Comparison of ENCODE assay signal across 9 cellular contexts in the genomic region with DNA sequence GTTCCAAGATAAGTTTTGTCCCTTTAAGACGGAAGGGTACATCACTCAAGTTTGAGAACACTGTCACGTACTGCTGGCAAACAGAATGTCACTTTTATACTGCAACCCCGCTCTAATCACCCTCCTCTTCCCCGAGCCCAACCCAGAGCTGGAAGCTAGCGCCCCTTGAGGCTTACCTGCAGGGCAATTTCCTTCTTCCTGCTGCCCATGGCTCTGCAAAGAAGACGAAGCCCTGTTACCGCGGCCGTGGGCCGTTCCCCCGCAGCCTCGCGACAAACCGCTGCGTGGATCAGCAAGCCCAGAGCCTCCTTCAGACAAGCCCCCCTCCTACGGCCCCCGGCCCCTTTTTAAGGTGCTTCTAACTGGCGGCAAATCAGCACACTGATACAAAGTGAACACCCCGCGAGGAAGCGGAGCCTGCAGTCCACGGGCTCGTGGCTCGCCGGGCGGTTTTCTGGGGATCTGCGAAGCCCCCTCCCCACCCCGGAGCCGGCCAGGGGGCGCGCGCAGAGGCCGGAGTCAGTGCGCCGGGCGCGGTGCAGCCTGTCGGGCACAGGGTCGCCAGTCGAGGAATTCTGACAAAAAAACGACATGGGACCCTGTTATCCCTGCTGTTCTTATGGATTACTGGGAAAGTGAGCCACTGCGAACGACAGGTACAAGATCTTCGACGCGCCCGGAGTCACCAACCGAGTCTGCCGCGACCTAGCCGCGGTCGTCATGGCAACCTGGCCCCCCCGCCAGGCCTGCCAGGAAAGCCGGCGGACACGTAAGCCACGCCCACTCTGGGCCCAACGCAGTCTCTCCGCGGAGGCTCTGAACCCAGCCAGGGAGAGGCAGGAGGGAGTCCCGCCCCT. TPM values are rescaled to one million over a fixed set of nuclear protein-coding genes. Genes with fewer than 3 reads are reported as not detected.
A peak's percentile ranks its signal among the peaks of the same experiment; 100 is the strongest.
DNase-seq lines count a peak whose midpoint lies in the region; ATAC-seq, FAIRE-seq and TF ChIP-seq lines count a peak whose summit lies in the region.
"Had no signal": no experiment of that assay in that cellular context is flagged by ENCODE, and none has a peak within 500 bp of the region (broad histone marks: within the 10 kb centered on the region; RNA-seq: fewer than 3 reads in every experiment).

A gene with protein sequence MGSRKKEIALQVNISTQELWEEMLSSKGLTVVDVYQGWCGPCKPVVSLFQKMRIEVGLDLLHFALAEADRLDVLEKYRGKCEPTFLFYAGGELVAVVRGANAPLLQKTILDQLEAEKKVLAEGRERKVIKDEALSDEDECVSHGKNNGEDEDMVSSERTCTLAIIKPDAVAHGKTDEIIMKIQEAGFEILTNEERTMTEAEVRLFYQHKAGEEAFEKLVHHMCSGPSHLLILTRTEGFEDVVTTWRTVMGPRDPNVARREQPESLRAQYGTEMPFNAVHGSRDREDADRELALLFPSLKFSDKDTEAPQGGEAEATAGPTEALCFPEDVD (minus strand): TSS at position 725 of the 857 bp plus-strand sequence. CDS start 516 bp downstream, at position 209.

- H3K4me3 ChIP-seq in small intestine (ENCODE audit: low read depth in 1 of 2, low read length in 2 of 2): peak within 1 kb of the TSS; percentile 56 to 63

- WGBS in small intestine, 3 donors: 1% methylated on average over 62 of the region's 62 CpGs

- POLR2A ChIA-PET in WTC11 (lab: Charles Lee): no interaction called here

- H3K27ac Mint-ChIP-seq in WTC11: no peak within 1 kb of the TSS
- peak within 1 kb of the TSS; percentile 39 to 89 (median 85) for H3K27ac Mint-ChIP-seq in immature natural killer cell

- H3K9me3 Mint-ChIP-seq in WTC11 (no peaks in the 10 kb centered on the region), immature natural killer cell (no peaks in the 10 kb centered on the region)

- H3K4me1 Mint-ChIP-seq in WTC11 (peaks cover 14% of the 10 kb centered on the region), immature natural killer cell (peaks cover 14 to 24% of the 10 kb centered on the region in 2 donors)

- no peaks in the 10 kb centered on the region for H3K27me3 ChIP-seq in small intestine (ENCODE audit: control insufficient read depth in 2 of 2, insufficient read depth in 2 of 2, low read length in 2 of 2)

- H3K27ac ChIP-seq in caudate nucleus (ENCODE audit: low read depth, low read length) (peak within 1 kb of the TSS; percentile 55), small intestine (ENCODE audit: low read depth in 1 of 2, low read length in 1 of 2) (peak within 1 kb of the TSS in 1 of 2 donors; percentile 40)

- no peak for FAIRE-seq in small intestine (lab: Jason Lieb, UNC)
- FAIRE-seq: A204.1 had no signal

- H3K27me3 Mint-ChIP-seq in WTC11 (ENCODE audit: low read depth) (no peaks in the 10 kb centered on the region), immature natural killer cell (ENCODE audit: low read depth in 3 of 3) (peaks cover 6 to 14% (median 7%) of the 10 kb centered on the region in 3 donors)

- H3K36me3 Mint-ChIP-seq in WTC11: no peaks in the 10 kb centered on the region
- H3K36me3 Mint-ChIP-seq in immature natural killer cell: no peaks in the 10 kb centered on the region

- TF ChIP-seq CTCF in WTC11 (IDR thresholded peaks at IDR 0.05): no peak

- peak; percentile 87 for ATAC-seq in HG03097 (IDR thresholded peaks at IDR 0.05; ENCODE audit: low FRiP score, unreplicated experiment)
- ATAC-seq in WTC11: peak; percentile 99

- CTCF ChIA-PET in WTC11 (lab: Charles Lee): interaction anchor here (0.6 to 2.0 kb wide), 19 partner anchors 9 to 214 kb away, joined by 3 to 8 read pairs (median 4); a partner anchor contains a TSS

- H3K4me1 ChIP-seq in small intestine (ENCODE audit: control insufficient read depth in 2 of 2, insufficient read depth in 1 of 2, low read depth in 1 of 2, low read length in 1 of 2): no peaks in the 10 kb centered on the region

- H3K36me3 ChIP-seq in small intestine (ENCODE audit: control insufficient read depth in 2 of 2, insufficient read depth in 2 of 2, low read length in 2 of 2): no peaks in the 10 kb centered on the region

- H3K4me3 Mint-ChIP-seq in WTC11 (peak within 1 kb of the TSS; percentile 85), immature natural killer cell (peak within 1 kb of the TSS; percentile 93 to 98 (median 94))

- H3K9me3 ChIP-seq in small intestine (ENCODE audit: control insufficient read depth, low read depth): no peaks in the 10 kb centered on the region

- DNase-seq in NK-92 (lab: John Stamatoyannopoulos, UW; ENCODE audit: unreplicated experiment) (peak; percentile 23), NCI-H2196 (lab: John Stamatoyannopoulos, UW; ENCODE audit: unreplicated experiment) (peak; percentile 99), WTC11 (ENCODE audit: low spot score) (peak; percentile 98), caudate nucleus (lab: John Stamatoyannopoulos, UW) (peak in 60 of 61 donors; percentile 16 to 97 (median 82)), immature natural killer cell (peak; percentile 80 to 85 (median 84)), small intestine (peak; percentile 74)
- DNase-seq in NK-92 treated with Interleukin-12 subunit alpha and Interleukin-12 subunit beta, amount 100 ng/mL, for 24 hours (lab: John Stamatoyannopoulos, UW): no peak

TF ChIP-seq in WTC11, 78 proteins besides CTCF, POLR2A, EP300 and RAD21:
- TF ChIP-seq, protein P1, sequence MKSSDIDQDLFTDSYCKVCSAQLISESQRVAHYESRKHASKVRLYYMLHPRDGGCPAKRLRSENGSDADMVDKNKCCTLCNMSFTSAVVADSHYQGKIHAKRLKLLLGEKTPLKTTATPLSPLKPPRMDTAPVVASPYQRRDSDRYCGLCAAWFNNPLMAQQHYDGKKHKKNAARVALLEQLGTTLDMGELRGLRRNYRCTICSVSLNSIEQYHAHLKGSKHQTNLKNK (CRISPR knock-in tag; IDR thresholded peaks at IDR 0.05): no peak
- peak; percentile 59 for TF ChIP-seq SP1 (CRISPR knock-in tag; conservative IDR thresholded peaks at IDR 0.05)
- TF ChIP-seq, protein P2, sequence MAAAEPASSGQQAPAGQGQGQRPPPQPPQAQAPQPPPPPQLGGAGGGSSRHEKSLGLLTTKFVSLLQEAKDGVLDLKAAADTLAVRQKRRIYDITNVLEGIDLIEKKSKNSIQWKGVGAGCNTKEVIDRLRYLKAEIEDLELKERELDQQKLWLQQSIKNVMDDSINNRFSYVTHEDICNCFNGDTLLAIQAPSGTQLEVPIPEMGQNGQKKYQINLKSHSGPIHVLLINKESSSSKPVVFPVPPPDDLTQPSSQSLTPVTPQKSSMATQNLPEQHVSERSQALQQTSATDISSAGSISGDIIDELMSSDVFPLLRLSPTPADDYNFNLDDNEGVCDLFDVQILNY (CRISPR knock-in tag; IDR thresholded peaks at IDR 0.05): 0 out of 2 replicates have a peak, but pooled peaks have one; percentile 4
- no peak for TF ChIP-seq HMGA2 (CRISPR knock-in tag; IDR thresholded peaks at IDR 0.05)
- peak; percentile 35; the same call in 1 of the 2 replicates for TF ChIP-seq NR3C1 (CRISPR knock-in tag; conservative IDR thresholded peaks at IDR 0.05; ENCODE audit: low read depth)
- TF ChIP-seq, protein P3, sequence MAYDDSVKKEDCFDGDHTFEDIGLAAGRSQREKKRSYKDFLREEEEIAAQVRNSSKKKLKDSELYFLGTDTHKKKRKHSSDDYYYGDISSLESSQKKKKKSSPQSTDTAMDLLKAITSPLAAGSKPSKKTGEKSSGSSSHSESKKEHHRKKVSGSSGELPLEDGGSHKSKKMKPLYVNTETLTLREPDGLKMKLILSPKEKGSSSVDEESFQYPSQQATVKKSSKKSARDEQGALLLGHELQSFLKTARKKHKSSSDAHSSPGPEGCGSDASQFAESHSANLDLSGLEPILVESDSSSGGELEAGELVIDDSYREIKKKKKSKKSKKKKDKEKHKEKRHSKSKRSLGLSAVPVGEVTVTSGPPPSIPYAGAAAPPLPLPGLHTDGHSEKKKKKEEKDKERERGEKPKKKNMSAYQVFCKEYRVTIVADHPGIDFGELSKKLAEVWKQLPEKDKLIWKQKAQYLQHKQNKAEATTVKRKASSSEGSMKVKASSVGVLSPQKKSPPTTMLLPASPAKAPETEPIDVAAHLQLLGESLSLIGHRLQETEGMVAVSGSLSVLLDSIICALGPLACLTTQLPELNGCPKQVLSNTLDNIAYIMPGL (CRISPR knock-in tag; IDR thresholded peaks at IDR 0.05): peak; percentile 74; the same call in 1 of the 2 replicates
- TF ChIP-seq, protein P4, sequence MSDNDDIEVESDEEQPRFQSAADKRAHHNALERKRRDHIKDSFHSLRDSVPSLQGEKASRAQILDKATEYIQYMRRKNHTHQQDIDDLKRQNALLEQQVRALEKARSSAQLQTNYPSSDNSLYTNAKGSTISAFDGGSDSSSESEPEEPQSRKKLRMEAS (CRISPR knock-in tag; IDR thresholded peaks at IDR 0.05): peak; percentile 76
- no peak for TF ChIP-seq SOX15 (CRISPR knock-in tag; IDR thresholded peaks at IDR 0.05)
- 0 out of 2 replicates have a peak, but pooled peaks have one; percentile 36 for TF ChIP-seq ZNF219 (CRISPR knock-in tag; IDR thresholded peaks at IDR 0.05; ENCODE audit: borderline replicate concordance)

RNA-seq across cellular contexts. Expression of the gene that starts here (rescaled TPM):
- total RNA-seq in WTC11 (2021): not detected in 3 replicates
- polyA plus RNA-seq in immature natural killer cell: under 1 TPM in 1 of 3 donors, not detected in 2; 0.50 TPM
- polyA plus RNA-seq in small intestine: under 1 TPM in 1 of 3 donors, not detected in 2; 0.13 TPM

Comparison
In these comparisons a context has a peak if more than half of its experiments do, and no peak if none do; other contexts are left out.
1. Peak in DNase-seq and ATAC-seq in WTC11; RNA of the gene not detected or under 1 TPM.
2. Peak in DNase-seq in immature natural killer cell; RNA of the gene not detected or under 1 TPM.
3. Peak in DNase-seq and H3K4me3 ChIP-seq in small intestine; RNA of the gene not detected or under 1 TPM.